ENCODE assay signal across 2 cellular contexts in the genomic region with DNA sequence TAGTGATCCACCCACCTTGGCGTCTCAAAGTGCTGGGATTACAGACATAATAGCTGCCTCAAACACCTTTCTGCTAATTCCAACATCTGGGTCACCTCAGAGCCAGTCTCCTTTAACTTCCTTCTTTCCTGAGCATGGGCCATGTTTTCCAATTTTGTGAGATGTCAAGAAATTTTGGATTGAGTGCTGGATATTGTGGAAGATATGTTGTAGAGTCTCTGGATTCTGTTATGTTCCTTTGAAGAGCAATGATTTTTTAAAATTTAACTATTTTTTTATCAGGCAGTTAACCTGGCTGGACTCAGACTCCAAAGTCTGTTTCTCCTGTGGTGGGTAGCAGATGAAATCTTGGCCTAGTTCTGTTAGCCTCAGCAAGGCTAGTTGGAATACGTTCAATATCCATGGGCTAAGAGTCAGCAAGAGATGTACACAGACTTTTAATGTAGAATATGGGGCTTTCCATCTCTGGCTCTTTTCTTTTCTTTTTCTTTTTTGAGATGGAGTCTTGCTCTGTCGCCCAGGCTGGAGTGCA.
TF ChIP-seq lines count a peak whose summit lies in the region.

No MANE protein-coding gene starts in this region.

TF ChIP-seq in GM12878, 131 proteins besides CTCF, POLR2A, EP300 and RAD21 (continued from another document):
- TF ChIP-seq, protein P1, sequence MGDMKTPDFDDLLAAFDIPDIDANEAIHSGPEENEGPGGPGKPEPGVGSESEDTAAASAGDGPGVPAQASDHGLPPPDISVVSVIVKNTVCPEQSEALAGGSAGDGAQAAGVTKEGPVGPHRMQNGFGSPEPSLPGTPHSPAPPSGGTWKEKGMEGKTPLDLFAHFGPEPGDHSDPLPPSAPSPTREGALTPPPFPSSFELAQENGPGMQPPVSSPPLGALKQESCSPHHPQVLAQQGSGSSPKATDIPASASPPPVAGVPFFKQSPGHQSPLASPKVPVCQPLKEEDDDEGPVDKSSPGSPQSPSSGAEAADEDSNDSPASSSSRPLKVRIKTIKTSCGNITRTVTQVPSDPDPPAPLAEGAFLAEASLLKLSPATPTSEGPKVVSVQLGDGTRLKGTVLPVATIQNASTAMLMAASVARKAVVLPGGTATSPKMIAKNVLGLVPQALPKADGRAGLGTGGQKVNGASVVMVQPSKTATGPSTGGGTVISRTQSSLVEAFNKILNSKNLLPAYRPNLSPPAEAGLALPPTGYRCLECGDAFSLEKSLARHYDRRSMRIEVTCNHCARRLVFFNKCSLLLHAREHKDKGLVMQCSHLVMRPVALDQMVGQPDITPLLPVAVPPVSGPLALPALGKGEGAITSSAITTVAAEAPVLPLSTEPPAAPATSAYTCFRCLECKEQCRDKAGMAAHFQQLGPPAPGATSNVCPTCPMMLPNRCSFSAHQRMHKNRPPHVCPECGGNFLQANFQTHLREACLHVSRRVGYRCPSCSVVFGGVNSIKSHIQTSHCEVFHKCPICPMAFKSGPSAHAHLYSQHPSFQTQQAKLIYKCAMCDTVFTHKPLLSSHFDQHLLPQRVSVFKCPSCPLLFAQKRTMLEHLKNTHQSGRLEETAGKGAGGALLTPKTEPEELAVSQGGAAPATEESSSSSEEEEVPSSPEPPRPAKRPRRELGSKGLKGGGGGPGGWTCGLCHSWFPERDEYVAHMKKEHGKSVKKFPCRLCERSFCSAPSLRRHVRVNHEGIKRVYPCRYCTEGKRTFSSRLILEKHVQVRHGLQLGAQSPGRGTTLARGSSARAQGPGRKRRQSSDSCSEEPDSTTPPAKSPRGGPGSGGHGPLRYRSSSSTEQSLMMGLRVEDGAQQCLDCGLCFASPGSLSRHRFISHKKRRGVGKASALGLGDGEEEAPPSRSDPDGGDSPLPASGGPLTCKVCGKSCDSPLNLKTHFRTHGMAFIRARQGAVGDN (IDR thresholded peaks at IDR 0.05) = no peak
- peak; percentile 42; the same call in 1 of the 2 replicates for TF ChIP-seq CBX5 (IDR thresholded peaks at IDR 0.05; ENCODE audit: low read depth)
- TF ChIP-seq POU2F2 (IDR thresholded peaks at IDR 0.05; ENCODE audit: borderline replicate concordance, low read depth, low read length) = no peak
- no peak for TF ChIP-seq CHD1 (IDR thresholded peaks at IDR 0.05; ENCODE audit: low read depth, low read length)
- TF ChIP-seq ZZZ3 (IDR thresholded peaks at IDR 0.05; ENCODE audit: control insufficient read depth, insufficient read length, low read depth) = no peak

TF ChIP-seq in liver, 16 proteins besides CTCF, POLR2A, EP300 and RAD21 (continued from another document):
- TF ChIP-seq, protein P2, sequence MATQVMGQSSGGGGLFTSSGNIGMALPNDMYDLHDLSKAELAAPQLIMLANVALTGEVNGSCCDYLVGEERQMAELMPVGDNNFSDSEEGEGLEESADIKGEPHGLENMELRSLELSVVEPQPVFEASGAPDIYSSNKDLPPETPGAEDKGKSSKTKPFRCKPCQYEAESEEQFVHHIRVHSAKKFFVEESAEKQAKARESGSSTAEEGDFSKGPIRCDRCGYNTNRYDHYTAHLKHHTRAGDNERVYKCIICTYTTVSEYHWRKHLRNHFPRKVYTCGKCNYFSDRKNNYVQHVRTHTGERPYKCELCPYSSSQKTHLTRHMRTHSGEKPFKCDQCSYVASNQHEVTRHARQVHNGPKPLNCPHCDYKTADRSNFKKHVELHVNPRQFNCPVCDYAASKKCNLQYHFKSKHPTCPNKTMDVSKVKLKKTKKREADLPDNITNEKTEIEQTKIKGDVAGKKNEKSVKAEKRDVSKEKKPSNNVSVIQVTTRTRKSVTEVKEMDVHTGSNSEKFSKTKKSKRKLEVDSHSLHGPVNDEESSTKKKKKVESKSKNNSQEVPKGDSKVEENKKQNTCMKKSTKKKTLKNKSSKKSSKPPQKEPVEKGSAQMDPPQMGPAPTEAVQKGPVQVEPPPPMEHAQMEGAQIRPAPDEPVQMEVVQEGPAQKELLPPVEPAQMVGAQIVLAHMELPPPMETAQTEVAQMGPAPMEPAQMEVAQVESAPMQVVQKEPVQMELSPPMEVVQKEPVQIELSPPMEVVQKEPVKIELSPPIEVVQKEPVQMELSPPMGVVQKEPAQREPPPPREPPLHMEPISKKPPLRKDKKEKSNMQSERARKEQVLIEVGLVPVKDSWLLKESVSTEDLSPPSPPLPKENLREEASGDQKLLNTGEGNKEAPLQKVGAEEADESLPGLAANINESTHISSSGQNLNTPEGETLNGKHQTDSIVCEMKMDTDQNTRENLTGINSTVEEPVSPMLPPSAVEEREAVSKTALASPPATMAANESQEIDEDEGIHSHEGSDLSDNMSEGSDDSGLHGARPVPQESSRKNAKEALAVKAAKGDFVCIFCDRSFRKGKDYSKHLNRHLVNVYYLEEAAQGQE (IDR thresholded peaks at IDR 0.05) = no peak
- TF ChIP-seq TAF1 (conservative IDR thresholded peaks at IDR 0.05) (no peak), HNF4G (IDR thresholded peaks at IDR 0.05) (peak; percentile 13), FOXA1 (IDR thresholded peaks at IDR 0.05) (no peak)
